ENCODE assay signal across 9 cellular contexts in the genomic region with DNA sequence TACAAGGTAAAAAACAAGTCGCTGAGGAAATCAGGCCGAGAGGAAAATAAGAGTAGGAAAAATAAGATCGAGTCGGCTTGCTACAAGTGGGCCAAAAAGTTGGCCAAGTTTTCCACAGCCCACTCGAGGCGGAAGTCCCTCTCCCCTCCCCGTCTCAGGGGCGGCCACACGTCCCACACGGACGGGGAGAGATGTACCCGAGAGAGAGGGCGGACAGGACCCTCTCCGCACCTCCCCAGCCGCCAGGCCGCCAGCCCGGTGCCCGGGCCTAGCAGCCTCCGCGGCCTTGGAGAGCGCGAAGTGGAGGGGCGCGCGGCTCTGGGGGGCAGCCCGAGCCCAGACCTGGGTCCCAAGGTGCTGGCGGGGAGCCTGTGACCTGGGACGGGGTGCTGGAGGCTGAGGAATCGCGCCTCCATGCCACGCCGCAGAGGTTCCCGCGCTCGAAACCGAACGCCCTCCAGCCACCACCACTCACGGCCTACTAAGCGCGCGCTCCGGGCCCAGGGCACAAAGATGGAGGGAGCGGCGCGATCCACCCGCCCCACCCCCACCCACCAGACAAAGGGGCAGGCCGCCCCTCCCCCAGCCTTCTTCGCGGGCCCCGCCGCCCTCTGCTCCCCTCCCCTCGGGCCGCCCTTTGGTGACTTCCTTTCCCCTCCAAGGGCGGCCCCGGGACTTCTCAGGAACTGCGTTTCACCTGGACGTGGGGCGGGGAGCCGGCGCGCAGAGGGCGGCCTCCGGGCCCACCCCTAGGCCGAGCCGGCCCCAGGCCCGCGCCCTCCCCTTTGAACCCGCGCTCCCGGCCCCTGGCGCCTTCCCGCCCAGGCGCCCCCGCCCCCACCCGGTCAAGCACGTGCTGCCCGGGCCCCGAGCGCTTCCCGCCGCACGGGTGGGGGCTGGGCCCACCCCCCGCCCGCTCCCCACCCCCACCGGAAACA. TPM values are rescaled to one million over a fixed set of nuclear protein-coding genes. Genes with fewer than 3 reads are reported as not detected.
DNase-seq lines count a peak whose midpoint lies in the region; ATAC-seq and TF ChIP-seq lines count a peak whose summit lies in the region.
"Had no signal": no experiment of that assay in that cellular context is flagged by ENCODE, and none has a peak within 500 bp of the region (broad histone marks: within the 10 kb centered on the region; RNA-seq: fewer than 3 reads in every experiment).

No MANE protein-coding gene starts in this region.

- no peak for TF ChIP-seq EP300 in SK-N-SH (IDR thresholded peaks at IDR 0.05; ENCODE audit: borderline replicate concordance in 1 of 2, low read depth in 1 of 2, low read length in 1 of 2)

- H3K36me3 Mint-ChIP-seq in CD8-positive, alpha-beta memory T cell: peaks cover 0 to 9% (median 0%) of the 10 kb centered on the region in 3 donors
- H3K36me3 Mint-ChIP-seq in WTC11 (peaks cover 16% of the 10 kb centered on the region), endothelial cell (ENCODE audit: low read depth, unreplicated experiment) (no peaks in the 10 kb centered on the region), progenitor cell of endocrine pancreas (ENCODE audit: insufficient read depth) (peaks cover 4% of the 10 kb centered on the region)

- H3K4me3 Mint-ChIP-seq in CD8-positive, alpha-beta memory T cell: peak overlapping the region; percentile 25 to 84 (median 60)
- H3K4me3 Mint-ChIP-seq in WTC11 (peak overlapping the region; percentile 60), endothelial cell (ENCODE audit: unreplicated experiment) (peak overlapping the region; percentile 61), progenitor cell of endocrine pancreas (ENCODE audit: low read depth) (peak overlapping the region; percentile 45)

- peak overlapping the region; percentile 90 for H3K27ac ChIP-seq in CD8-positive, alpha-beta memory T cell (ENCODE audit: low read depth, low read length)
- H3K27ac ChIP-seq in SK-N-SH (ENCODE audit: low read depth in 2 of 2, low read length in 1 of 2): no peak overlapping the region
- H3K27ac ChIP-seq in foreskin keratinocyte: no peak overlapping the region

- peak overlapping the region; percentile 78 for H3K4me3 ChIP-seq in CD8-positive, alpha-beta memory T cell (ENCODE audit: low read length)
- H3K4me3 ChIP-seq in SK-N-SH (ENCODE audit: low read depth in 2 of 2, low read length in 1 of 2): no peak overlapping the region

- H4K20me1 ChIP-seq in SK-N-SH (ENCODE audit: insufficient read depth): no peaks in the 10 kb centered on the region

- WGBS in SK-N-SH (ENCODE audit: low lambda C conversion rate): 90% methylated on average over 48 of the region's 85 CpGs

- CTCF ChIA-PET in CD8-positive, alpha-beta memory T cell (lab: Charles Lee): interaction anchor here (1.3 kb wide), 1 partner anchor 191 kb away, joined by 3 read pairs; a partner anchor contains a TSS
- CTCF ChIA-PET in WTC11 (lab: Charles Lee): no interaction called here
- CTCF ChIA-PET in SK-N-SH (lab: Yijun Ruan, JAX): no interaction called here

- no peaks in the 10 kb centered on the region for H3K27me3 Mint-ChIP-seq in CD8-positive, alpha-beta memory T cell
- H3K27me3 Mint-ChIP-seq in WTC11 (ENCODE audit: low read depth) (no peaks in the 10 kb centered on the region), endothelial cell (ENCODE audit: unreplicated experiment) (peaks cover 19% of the 10 kb centered on the region), progenitor cell of endocrine pancreas (no peaks in the 10 kb centered on the region)

- ATAC-seq in WTC11 (peak; percentile 75), HG03439 (IDR thresholded peaks at IDR 0.05; ENCODE audit: unreplicated experiment) (no peak), foreskin keratinocyte (no peak)

- no peak overlapping the region for H2AFZ ChIP-seq in SK-N-SH (ENCODE audit: low read depth)

- H3K4me2 ChIP-seq in SK-N-SH: no peak overlapping the region

- H3K9ac ChIP-seq in SK-N-SH: no peak overlapping the region

- H3K27me3 ChIP-seq in CD8-positive, alpha-beta memory T cell (ENCODE audit: insufficient read depth, low read length, poor library complexity, severe bottlenecking): no peaks in the 10 kb centered on the region
- H3K27me3 ChIP-seq in SK-N-SH (ENCODE audit: insufficient read depth) (no peaks in the 10 kb centered on the region), foreskin keratinocyte (no peaks in the 10 kb centered on the region)

- DNase-seq in CD8-positive, alpha-beta memory T cell: peak; percentile 23 to 65 (median 35)
- DNase-seq in WTC11 (ENCODE audit: low spot score) (peak; percentile 96), endothelial cell (ENCODE audit: low spot score) (peak; percentile 87), progenitor cell of endocrine pancreas (ENCODE audit: low spot score, unreplicated experiment) (peak; percentile 88), SK-N-SH (no peak), DMS 273 (lab: John Stamatoyannopoulos, UW; ENCODE audit: unreplicated experiment) (no peak), foreskin keratinocyte (no peak)
- DNase-seq: NCI-H1930 had no signal

- H3K9me3 Mint-ChIP-seq in CD8-positive, alpha-beta memory T cell: no peaks in the 10 kb centered on the region
- H3K9me3 Mint-ChIP-seq in WTC11: no peaks in the 10 kb centered on the region
- H3K9me3 Mint-ChIP-seq in endothelial cell (ENCODE audit: unreplicated experiment): no peaks in the 10 kb centered on the region
- H3K9me3 Mint-ChIP-seq in progenitor cell of endocrine pancreas (ENCODE audit: low read depth): no peaks in the 10 kb centered on the region

- no peaks in the 10 kb centered on the region for H3K9me2 ChIP-seq in SK-N-SH

- H3K4me1 ChIP-seq in CD8-positive, alpha-beta memory T cell (ENCODE audit: insufficient read depth, low read length): peaks cover 25% of the 10 kb centered on the region
- H3K4me1 ChIP-seq in SK-N-SH (ENCODE audit: control insufficient read depth in 1 of 2, insufficient read depth in 2 of 2, low read depth in 1 of 2, low read length in 1 of 2) (peaks cover 9 to 18% of the 10 kb centered on the region in 2 experiments), foreskin keratinocyte (peaks cover 9% of the 10 kb centered on the region)

- H3K4me1 Mint-ChIP-seq in CD8-positive, alpha-beta memory T cell: peaks cover 21 to 33% (median 27%) of the 10 kb centered on the region in 3 donors
- peaks cover 42% of the 10 kb centered on the region for H3K4me1 Mint-ChIP-seq in WTC11
- peaks cover 17% of the 10 kb centered on the region for H3K4me1 Mint-ChIP-seq in endothelial cell (ENCODE audit: unreplicated experiment)
- peaks cover 36% of the 10 kb centered on the region for H3K4me1 Mint-ChIP-seq in progenitor cell of endocrine pancreas (ENCODE audit: low read depth)

- TF ChIP-seq CTCF in WTC11 (IDR thresholded peaks at IDR 0.05) (no peak), endothelial cell (IDR thresholded peaks at IDR 0.05; ENCODE audit: unreplicated experiment) (no peak), progenitor cell of endocrine pancreas (IDR thresholded peaks at IDR 0.05; ENCODE audit: unreplicated experiment) (no peak), SK-N-SH (IDR thresholded peaks at IDR 0.05) (no peak), foreskin keratinocyte (conservative IDR thresholded peaks at IDR 0.05) (no peak)

- no peaks in the 10 kb centered on the region for H3K36me3 ChIP-seq in CD8-positive, alpha-beta memory T cell (ENCODE audit: insufficient read depth, low read length)
- H3K36me3 ChIP-seq in SK-N-SH (replicated peaks in 1 of 2; ENCODE audit: control insufficient read depth in 1 of 2, insufficient read depth in 2 of 2, low read length in 1 of 2): no peaks in the 10 kb centered on the region

- H3F3A ChIP-seq in SK-N-SH (replicated peaks; ENCODE audit: insufficient read depth): peaks cover 15% of the 10 kb centered on the region

- POLR2A ChIA-PET in CD8-positive, alpha-beta memory T cell (lab: Charles Lee): no interaction called here
- POLR2A ChIA-PET in WTC11 (lab: Charles Lee) (interaction anchor here (2.5 kb wide), 1 partner anchor 11 kb away, joined by 17 read pairs; no protein-coding TSS in a partner anchor), SK-N-SH (lab: Yijun Ruan, JAX) (no interaction called here)

- peaks cover 25% of the 10 kb centered on the region for H3K79me2 ChIP-seq in SK-N-SH (ENCODE audit: insufficient read depth)

- no peaks in the 10 kb centered on the region for H3K9me3 ChIP-seq in CD8-positive, alpha-beta memory T cell (ENCODE audit: low read length)
- no peaks in the 10 kb centered on the region for H3K9me3 ChIP-seq in SK-N-SH

- TF ChIP-seq RAD21 in SK-N-SH (IDR thresholded peaks at IDR 0.05; ENCODE audit: low read length): no peak

- peak overlapping the region; percentile 51 to 95 (median 77) for H3K27ac Mint-ChIP-seq in CD8-positive, alpha-beta memory T cell
- H3K27ac Mint-ChIP-seq in WTC11 (peak overlapping the region; percentile 98), endothelial cell (ENCODE audit: unreplicated experiment) (peak overlapping the region; percentile 96), progenitor cell of endocrine pancreas (peak overlapping the region; percentile 96)

TF ChIP-seq in WTC11, 78 proteins besides CTCF, POLR2A, EP300 and RAD21 (continues in another document):
- no peak for TF ChIP-seq TCF7 (CRISPR knock-in tag; IDR thresholded peaks at IDR 0.05; ENCODE audit: low read depth)

TF ChIP-seq in SK-N-SH, 30 proteins besides CTCF, POLR2A, EP300 and RAD21 (continues in another document):
- no peak for TF ChIP-seq POLR2AphosphoS5 (IDR thresholded peaks at IDR 0.05; ENCODE audit: low read depth, low read length)

RNA-seq across cellular contexts. Expression of a gene that starts 1.7 kb away (rescaled TPM):
- total RNA-seq in CD8-positive, alpha-beta memory T cell: 100 to 1,000 TPM; 490 to 506 TPM
- polyA plus RNA-seq in CD8-positive, alpha-beta memory T cell: 33.1 TPM
- total RNA-seq in WTC11 (2021) (2,446 to 2,677 TPM (median 2,610 TPM) in 3 replicates), endothelial cell (ENCODE audit: unreplicated experiment) (528 TPM), progenitor cell of endocrine pancreas (748 and 769 TPM in 2 replicates), foreskin keratinocyte (534 and 554 TPM in 2 replicates)
- polyA plus RNA-seq in SK-N-SH (2012; rRNA removed) (185 and 433 TPM in 2 replicates), foreskin keratinocyte (907 and 927 TPM in 2 replicates)
- 168 and 262 TPM in 2 replicates for polyA plus RNA-seq in SK-N-SH (2012; cell fraction: cytosol; rRNA removed)
- 132 and 146 TPM in 2 replicates for polyA plus RNA-seq in SK-N-SH (2012; cell fraction: nucleus; rRNA removed)

RNA-seq across cellular contexts. Expression of a gene that starts 13.9 kb away (rescaled TPM):
- 10 to 100 TPM; 23.0 to 26.0 TPM for total RNA-seq in CD8-positive, alpha-beta memory T cell
- polyA plus RNA-seq in CD8-positive, alpha-beta memory T cell: 62.5 TPM
- total RNA-seq in WTC11 (2021) (11.7 to 15.1 TPM (median 14.1 TPM) in 3 replicates), endothelial cell (ENCODE audit: unreplicated experiment) (44.3 TPM), progenitor cell of endocrine pancreas (5.1 and 5.3 TPM in 2 replicates), foreskin keratinocyte (47.8 and 62.3 TPM in 2 replicates)
- polyA plus RNA-seq in SK-N-SH (2012; rRNA removed) (50.2 and 52.2 TPM in 2 replicates), foreskin keratinocyte (63.3 and 83.1 TPM in 2 replicates)
- 20.6 and 31.3 TPM in 2 replicates for polyA plus RNA-seq in SK-N-SH (2012; cell fraction: cytosol; rRNA removed)
- polyA plus RNA-seq in SK-N-SH (2012; cell fraction: nucleus; rRNA removed): 41.8 and 68.7 TPM in 2 replicates

Comparison
In these comparisons a context has a peak if more than half of its experiments do, and no peak if none do; other contexts are left out.
1. DNase-seq: peak in CD8-positive, alpha-beta memory T cell (5 of 5), WTC11 (single experiment), endothelial cell (single experiment) and progenitor cell of endocrine pancreas (single experiment); none in SK-N-SH (single experiment), DMS 273 (single experiment) and foreskin keratinocyte (0 of 2).
2. Peak in every context shown above with its lines, with median percentiles within 50 percentile points of each other: H3K27ac Mint-ChIP-seq and H3K4me3 Mint-ChIP-seq.